10 cellular contexts compared by ENCODE assay signal in genomic region chr1:157399984-157400382, GRCh38.
DNase-seq lines count a peak whose midpoint lies in the region; ATAC-seq and TF ChIP-seq lines count a peak whose summit lies in the region.
"Had no signal": no experiment of that assay in that cellular context is flagged by ENCODE, and none has a peak within 500 bp of the region (broad histone marks: within the 10 kb centered on the region; RNA-seq: fewer than 3 reads in every experiment).

No MANE protein-coding gene starts in this region.

- no peaks in the 10 kb centered on the region for H3K9me2 ChIP-seq in hepatocyte (replicated peaks; ENCODE audit: insufficient read depth)

- DNase-seq in MV-4-11 (lab: John Stamatoyannopoulos, UW) (peak; percentile 68), hepatocyte (ENCODE audit: low spot score) (peak; percentile 41), COLO829 (ENCODE audit: low spot score) (no peak), NCI-H146 treated with DMSO at 0.1 percent for 48 hours (lab: John Stamatoyannopoulos, UW; ENCODE audit: unreplicated experiment) (no peak)
- DNase-seq in activated effector memory CD4-positive, alpha-beta T cell treated with Interleukin-2 at 50 U/mL for 16 hours = no peak
- DNase-seq: activated CD4-positive, alpha-beta T cell treated with anti-CD3 and anti-CD28 coated beads, Interleukin-2, amount 50 U/mL, for 1 hour; NCI-H69 had no signal

- H3K4me1 ChIP-seq in hepatocyte (ENCODE audit: insufficient read depth) = peaks cover 6% of the 10 kb centered on the region

- TF ChIP-seq CTCF in hepatocyte (IDR thresholded peaks at IDR 0.05; ENCODE audit: poor library complexity) = no peak

- no peaks in the 10 kb centered on the region for H3K36me3 ChIP-seq in hepatocyte (replicated peaks; ENCODE audit: insufficient read depth, low read depth)

- H4K20me1 ChIP-seq in hepatocyte (ENCODE audit: insufficient read depth, poor library complexity, severe bottlenecking) = no peaks in the 10 kb centered on the region

- H3K9me3 ChIP-seq in hepatocyte (ENCODE audit: low read depth) = no peaks in the 10 kb centered on the region

- no peaks in the 10 kb centered on the region for H3K27me3 ChIP-seq in hepatocyte

- WGBS in hepatocyte (ENCODE audit: low lambda C conversion rate, missing lambda C conversion rate) = 60% methylated on average over 1 of the region's 1 CpG

- H3K79me2 ChIP-seq in hepatocyte = no peaks in the 10 kb centered on the region

- H2AFZ ChIP-seq in hepatocyte = no peak overlapping the region

- no peak overlapping the region for H3K4me3 ChIP-seq in hepatocyte

- H3K27ac ChIP-seq in hepatocyte = no peak overlapping the region

- peak; percentile 88 for ATAC-seq in GM18520 (IDR thresholded peaks at IDR 0.05; ENCODE audit: unreplicated experiment)
- ATAC-seq in GM21576 (IDR thresholded peaks at IDR 0.05; ENCODE audit: unreplicated experiment) = peak; percentile 51
- ATAC-seq in HG03095 (IDR thresholded peaks at IDR 0.05; ENCODE audit: unreplicated experiment) = no peak

- no peak overlapping the region for H3K4me2 ChIP-seq in hepatocyte

Comparison
In these comparisons a context has a peak if more than half of its experiments do, and no peak if none do; other contexts are left out.
1. DNase-seq: peak in MV-4-11 (single experiment) and hepatocyte (single experiment); none in COLO829 (single experiment), activated effector memory CD4-positive, alpha-beta T cell treated with Interleukin-2 at 50 U/mL for 16 hours (single experiment) and NCI-H146 treated with DMSO at 0.1 percent for 48 hours (single experiment).